ENCODE assay signal across 9 cellular contexts in the genomic region with DNA sequence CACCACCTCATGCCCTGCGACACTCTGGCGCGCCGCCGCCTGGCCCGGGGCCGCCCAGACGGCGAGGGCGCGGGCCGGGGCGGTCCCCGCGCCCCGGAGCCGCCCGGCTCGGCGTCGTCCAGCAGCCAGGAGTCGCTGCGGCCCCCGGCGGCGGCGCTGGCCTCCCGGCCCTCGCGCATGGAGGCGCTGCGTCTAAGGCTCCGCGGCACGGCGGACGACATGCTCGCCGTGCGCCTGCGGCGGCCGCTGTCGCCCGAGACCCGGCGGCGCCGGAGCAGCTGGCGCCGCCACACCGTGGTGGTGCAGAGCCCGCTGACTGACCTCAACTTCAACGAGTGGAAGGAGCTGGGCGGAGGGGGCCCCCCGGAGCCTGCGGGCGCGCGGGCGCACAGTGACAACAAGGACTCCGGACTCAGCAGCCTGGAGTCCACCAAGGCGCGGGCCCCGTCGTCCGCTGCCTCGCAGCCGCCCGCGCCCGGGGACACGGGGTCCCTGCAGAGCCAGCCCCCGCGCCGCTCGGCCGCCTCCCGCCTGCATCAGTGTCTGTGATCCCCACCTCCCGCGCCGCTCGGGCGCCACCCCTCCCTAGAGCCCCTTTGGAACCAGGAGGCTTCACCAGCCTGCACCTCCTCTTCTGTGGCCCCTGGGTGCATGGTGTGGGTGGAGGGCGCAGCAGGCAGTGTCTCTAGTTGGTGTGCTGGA.
DNase-seq lines count a peak whose midpoint lies in the region; ATAC-seq and TF ChIP-seq lines count a peak whose summit lies in the region.
"Had no signal": no experiment of that assay in that cellular context is flagged by ENCODE, and none has a peak within 500 bp of the region (broad histone marks: within the 10 kb centered on the region; RNA-seq: fewer than 3 reads in every experiment).

No MANE protein-coding gene starts in this region.

- intact Hi-C loops in naive thymus-derived CD4-positive, alpha-beta T cell (cut with micrococcal nuclease), result no loop called here
- intact Hi-C loops in aorta (cut with DNase I), result no loop called here

- no peak overlapping the region for H3K27ac ChIP-seq in BLaER1
- H3K27ac ChIP-seq in naive thymus-derived CD4-positive, alpha-beta T cell (ENCODE audit: low read depth, low read length), result no peak overlapping the region
- no peak overlapping the region for H3K27ac ChIP-seq in aorta (ENCODE audit: low read depth in 1 of 2, low read length in 2 of 2)

- peaks cover 63% of the 10 kb centered on the region for H4K20me1 ChIP-seq in BLaER1

- H3K27me3 ChIP-seq in BLaER1 (peaks cover 45% of the 10 kb centered on the region), aorta (ENCODE audit: control insufficient read depth in 1 of 2, insufficient read depth in 2 of 2, low read length in 1 of 2) (no peaks in the 10 kb centered on the region)
- peaks cover 0 to 8% of the 10 kb centered on the region in 2 donors for H3K27me3 ChIP-seq in naive thymus-derived CD4-positive, alpha-beta T cell (ENCODE audit: control insufficient read depth in 2 of 2, insufficient read depth in 2 of 2, low read length in 2 of 2)

- H3K4me3 ChIP-seq in BLaER1, result peak overlapping the region; percentile 48
- H3K4me3 ChIP-seq in epithelial cell of esophagus (ENCODE audit: low read length), result no peak overlapping the region
- H3K4me3 ChIP-seq in naive thymus-derived CD4-positive, alpha-beta T cell (ENCODE audit: low read length), result no peak overlapping the region
- no peak overlapping the region for H3K4me3 ChIP-seq in aorta (ENCODE audit: low read length in 2 of 2)

- peak overlapping the region in 8 of 10 donors; percentile 24 to 95 (median 55) for H3K4me3 Mint-ChIP-seq in naive thymus-derived CD4-positive, alpha-beta T cell

- DNase-seq in HuH-7 (ENCODE audit: low spot score), result peak; percentile 65
- peak; percentile 50 for DNase-seq in epithelial cell of esophagus (ENCODE audit: low read depth)
- DNase-seq in naive thymus-derived CD4-positive, alpha-beta T cell, result no peak
- DNase-seq in stimulated activated CD4-positive, alpha-beta T cell treated with anti-CD3 and anti-CD28 coated beads, Interleukin-1b, Interleukin-23, amount 100 ng/mL, for 48 hours, result no peak
- no peak for DNase-seq in aorta
- no peak for DNase-seq in central memory CD4-positive, alpha-beta T cell
- DNase-seq: NCI-H524 had no signal

- ATAC-seq in naive thymus-derived CD4-positive, alpha-beta T cell, result peak; percentile 33
- ATAC-seq in GM18502 (IDR thresholded peaks at IDR 0.05; ENCODE audit: poor library complexity, unreplicated experiment) (no peak), aorta (ENCODE audit: low FRiP score) (no peak)

- H3K4me1 Mint-ChIP-seq in naive thymus-derived CD4-positive, alpha-beta T cell, result peaks cover 8 to 20% (median 11%) of the 10 kb centered on the region in 7 donors

- no peak overlapping the region for H3K9ac ChIP-seq in BLaER1

- peaks cover 44 to 50% (median 46%) of the 10 kb centered on the region in 5 donors for H3K27me3 Mint-ChIP-seq in naive thymus-derived CD4-positive, alpha-beta T cell

- H3K9me3 Mint-ChIP-seq in naive thymus-derived CD4-positive, alpha-beta T cell, result peaks cover 0 to 1% (median 0%) of the 10 kb centered on the region in 11 donors

- TF ChIP-seq CTCF in epithelial cell of esophagus (IDR thresholded peaks at IDR 0.05; ENCODE audit: insufficient read depth, low read depth, low read length, missing control alignments), result no peak

- POLR2A ChIA-PET in naive thymus-derived CD4-positive, alpha-beta T cell (lab: Charles Lee), result no interaction called here

- no peak overlapping the region for H3K27ac Mint-ChIP-seq in naive thymus-derived CD4-positive, alpha-beta T cell

- no peaks in the 10 kb centered on the region for H3K9me3 ChIP-seq in BLaER1
- H3K9me3 ChIP-seq in naive thymus-derived CD4-positive, alpha-beta T cell (ENCODE audit: control insufficient read depth in 2 of 3, low read length in 3 of 3), result no peaks in the 10 kb centered on the region
- H3K9me3 ChIP-seq in aorta (ENCODE audit: control insufficient read depth, low read length), result no peaks in the 10 kb centered on the region

- H3K4me2 ChIP-seq in BLaER1, result peak overlapping the region; percentile 61

- CTCF ChIA-PET in naive thymus-derived CD4-positive, alpha-beta T cell (lab: Charles Lee), result interaction anchor here (0.7 kb wide), 1 partner anchor 220 kb away, joined by 3 read pairs; no protein-coding TSS in a partner anchor

- H3K4me1 ChIP-seq in BLaER1 (peaks cover 10% of the 10 kb centered on the region), aorta (ENCODE audit: control insufficient read depth in 1 of 2, insufficient read depth in 2 of 2, low read length in 2 of 2) (no peaks in the 10 kb centered on the region)
- peaks cover 0 to 4% of the 10 kb centered on the region in 2 donors for H3K4me1 ChIP-seq in naive thymus-derived CD4-positive, alpha-beta T cell (ENCODE audit: control insufficient read depth in 2 of 2, insufficient read depth in 2 of 2, low read length in 2 of 2)

- 51 to 62% methylated on average over 71 to 85 of the region's 85 CpGs for WGBS in aorta, 2 donors

- H3K36me3 ChIP-seq in BLaER1, result peaks cover 27% of the 10 kb centered on the region
- H3K36me3 ChIP-seq in naive thymus-derived CD4-positive, alpha-beta T cell (ENCODE audit: control insufficient read depth in 2 of 3, insufficient read depth in 3 of 3, low read length in 3 of 3), result no peaks in the 10 kb centered on the region
- H3K36me3 ChIP-seq in aorta (ENCODE audit: control insufficient read depth in 1 of 2, insufficient read depth in 2 of 2, low read length in 1 of 2), result peaks cover 0 to 2% of the 10 kb centered on the region in 2 donors

- H3K36me3 Mint-ChIP-seq in naive thymus-derived CD4-positive, alpha-beta T cell, result peaks cover 0 to 4% (median 0%) of the 10 kb centered on the region in 5 donors

Comparison
In these comparisons a context has a peak if more than half of its experiments do, and no peak if none do; other contexts are left out.
1. DNase-seq: peak in HuH-7 (single experiment) and epithelial cell of esophagus (single experiment); none in naive thymus-derived CD4-positive, alpha-beta T cell (0 of 9), stimulated activated CD4-positive, alpha-beta T cell treated with anti-CD3 and anti-CD28 coated beads, Interleukin-1b, Interleukin-23, amount 100 ng/mL, for 48 hours (single experiment), aorta (0 of 2) and central memory CD4-positive, alpha-beta T cell (single experiment).